Comparison of ENCODE assay signal across 24 cellular contexts in the genomic region with DNA sequence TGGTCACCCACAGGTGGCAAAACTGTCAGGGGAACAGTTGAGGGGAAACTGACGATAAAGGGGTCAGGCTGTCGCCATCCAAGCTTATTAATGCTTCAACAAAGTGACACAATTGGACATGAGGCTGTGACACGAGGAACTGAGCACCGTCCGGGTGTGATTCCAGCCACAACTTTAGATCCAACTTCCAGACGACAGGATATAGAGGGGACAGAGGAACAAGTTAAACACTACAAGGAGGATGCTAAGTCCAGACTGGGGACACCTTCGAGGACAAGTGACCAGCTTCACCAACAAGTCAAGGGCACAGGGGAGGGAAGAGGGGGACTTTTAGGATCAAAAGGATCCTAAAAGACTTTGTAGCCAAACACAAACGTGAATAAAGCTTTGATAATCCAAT.
"Had no signal": no experiment of that assay in that cellular context is flagged by ENCODE, and none has a peak within 500 bp of the region (broad histone marks: within the 10 kb centered on the region; RNA-seq: fewer than 3 reads in every experiment).

No MANE protein-coding gene starts in this region.

- H3K27me3 Mint-ChIP-seq: dendritic cell treated with granulocyte-macrophage colony-stimulating factor and Interleukin-4, amounts not matched to agents 40 ng/mL and 50 ng/mL, for 4 days; naive thymus-derived CD4-positive, alpha-beta T cell; progenitor cell of endocrine pancreas; stimulated activated memory B cell treated with anti-CD40 and anti-IgM and Interleukin-4, amounts not matched to agents 10 μg/mL and 1 μg/mL and 100 μg/mL, for 72 hours had no signal

- DNase-seq: central memory CD4-positive, alpha-beta T cell; colonic mucosa; effector CD8-positive, alpha-beta T cell; erythroblast; esophagus squamous epithelium; foreskin melanocyte; glutamatergic neuron; heart right ventricle; hippocampal formation; mammary epithelial cell; mesendoderm; midbrain; naive thymus-derived CD4-positive, alpha-beta T cell; nucleus accumbens; stimulated activated CD4-positive, alpha-beta T cell treated with anti-CD3 and anti-CD28 coated beads, Interleukin-2, amount 100 ng/mL, for 24 hours; stimulated activated CD4-positive, alpha-beta T cell treated with anti-CD3 and anti-CD28 coated beads, Interleukin-4, amount 100 ng/mL, for 4 hours; stimulated activated naive CD8-positive, alpha-beta T cell treated with anti-CD3 and anti-CD28 coated beads, Interleukin-15, Interleukin-2, amounts not matched to agents 100 U/mL and 50 U/mL, for 24 hours; substantia nigra; testis; upper lobe of left lung had no signal

- H3K4me3 Mint-ChIP-seq: dendritic cell treated with granulocyte-macrophage colony-stimulating factor and Interleukin-4, amounts not matched to agents 40 ng/mL and 50 ng/mL, for 4 days; naive thymus-derived CD4-positive, alpha-beta T cell; nephron; stimulated activated memory B cell treated with anti-CD40 and anti-IgM and Interleukin-4, amounts not matched to agents 10 μg/mL and 1 μg/mL and 100 μg/mL, for 72 hours had no signal

- H3K4me1 Mint-ChIP-seq: naive thymus-derived CD4-positive, alpha-beta T cell; stimulated activated memory B cell treated with anti-CD40 and anti-IgM and Interleukin-4, amounts not matched to agents 10 μg/mL and 1 μg/mL and 100 μg/mL, for 72 hours had no signal

- H3K27ac Mint-ChIP-seq: dendritic cell treated with granulocyte-macrophage colony-stimulating factor and Interleukin-4, amounts not matched to agents 40 ng/mL and 50 ng/mL, for 4 days; naive thymus-derived CD4-positive, alpha-beta T cell; nephron; stimulated activated memory B cell treated with anti-CD40 and anti-IgM and Interleukin-4, amounts not matched to agents 10 μg/mL and 1 μg/mL and 100 μg/mL, for 72 hours had no signal
